In the genomic region with DNA sequence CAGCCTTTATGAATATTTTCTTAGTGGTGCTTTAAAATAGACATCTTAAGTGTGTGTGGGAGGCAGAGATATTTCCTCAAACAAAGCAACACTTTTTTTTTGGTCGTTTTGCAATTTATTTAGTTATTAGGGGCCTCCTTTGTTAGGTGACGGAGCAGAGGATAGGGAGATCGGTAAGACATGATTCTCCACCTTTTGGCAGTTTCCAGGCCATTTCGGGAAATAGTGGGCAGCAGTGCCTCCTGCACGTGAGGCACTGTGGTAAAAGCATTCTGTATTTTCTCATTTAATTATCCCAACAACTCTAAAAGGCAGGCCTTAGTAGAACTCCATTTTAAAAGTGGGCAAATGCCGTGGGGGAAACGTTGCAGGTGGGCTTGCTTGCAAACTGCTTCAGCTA, we compare ENCODE assay signal across 15 cellular contexts. TPM values are rescaled to one million over a fixed set of nuclear protein-coding genes. Genes with fewer than 3 reads are reported as not detected.
DNase-seq lines count a peak whose midpoint lies in the region; ATAC-seq and TF ChIP-seq lines count a peak whose summit lies in the region.
"Had no signal": no experiment of that assay in that cellular context is flagged by ENCODE, and none has a peak within 500 bp of the region (broad histone marks: within the 10 kb centered on the region; RNA-seq: fewer than 3 reads in every experiment).

No MANE protein-coding gene starts in this region.

- H3K27me3 ChIP-seq in right lobe of liver: no peaks in the 10 kb centered on the region
- peaks cover 0 to 8% (median 2%) of the 10 kb centered on the region in 4 donors for H3K27me3 ChIP-seq in upper lobe of left lung

- WGBS in right lobe of liver (ENCODE audit: insufficient coverage, low coverage, low lambda C conversion rate, missing lambda C conversion rate): 17% methylated on average over 7 of the region's 7 CpGs
- WGBS in upper lobe of left lung, 2 donors: 48 to 57% methylated on average over 7 of the region's 7 CpGs

- TF ChIP-seq CTCF in right lobe of liver (IDR thresholded peaks at IDR 0.05) (peak in 2 of 4 donors; percentile 8 to 9), upper lobe of left lung (IDR thresholded peaks at IDR 0.05) (no peak)

- H3K4me1 ChIP-seq in right lobe of liver: peaks cover 0 to 47% (median 6%) of the 10 kb centered on the region in 4 donors
- peaks cover 13 to 60% (median 33%) of the 10 kb centered on the region in 4 donors for H3K4me1 ChIP-seq in upper lobe of left lung

- no peaks in the 10 kb centered on the region for H3K4me1 Mint-ChIP-seq in activated naive CD4-positive, alpha-beta T cell treated with anti-CD3 and anti-CD28 coated beads, Interleukin-2, amount 50 U/mL, for 24 hours
- no peaks in the 10 kb centered on the region for H3K4me1 Mint-ChIP-seq in activated T-helper 17 cell treated with anti-CD3 and anti-CD28 coated beads, Interleukin-2, amount 50 U/mL, for 72 hours

- H3K36me3 Mint-ChIP-seq in activated naive CD4-positive, alpha-beta T cell treated with anti-CD3 and anti-CD28 coated beads, Interleukin-2, amount 50 U/mL, for 24 hours: no peaks in the 10 kb centered on the region
- H3K36me3 Mint-ChIP-seq in activated T-helper 17 cell treated with anti-CD3 and anti-CD28 coated beads, Interleukin-2, amount 50 U/mL, for 72 hours (ENCODE audit: low read depth): no peaks in the 10 kb centered on the region

- H3K27me3 Mint-ChIP-seq in activated naive CD4-positive, alpha-beta T cell treated with anti-CD3 and anti-CD28 coated beads, Interleukin-2, amount 50 U/mL, for 24 hours: peaks cover 44% of the 10 kb centered on the region
- H3K27me3 Mint-ChIP-seq in activated T-helper 17 cell treated with anti-CD3 and anti-CD28 coated beads, Interleukin-2, amount 50 U/mL, for 72 hours: peaks cover 34% of the 10 kb centered on the region

- H3K27ac ChIP-seq in right lobe of liver (peak overlapping the region; percentile 88 to 100 (median 97)), upper lobe of left lung (peak overlapping the region; percentile 90 to 96 (median 92))
- H3K27ac ChIP-seq: thoracic aorta had no signal

- TF ChIP-seq POLR2A in right lobe of liver (IDR thresholded peaks at IDR 0.05) (no peak), upper lobe of left lung (IDR thresholded peaks at IDR 0.05) (no peak)

- no peaks in the 10 kb centered on the region for H3K9me3 Mint-ChIP-seq in activated naive CD4-positive, alpha-beta T cell treated with anti-CD3 and anti-CD28 coated beads, Interleukin-2, amount 50 U/mL, for 24 hours
- no peaks in the 10 kb centered on the region for H3K9me3 Mint-ChIP-seq in activated T-helper 17 cell treated with anti-CD3 and anti-CD28 coated beads, Interleukin-2, amount 50 U/mL, for 72 hours
- H3K9me3 Mint-ChIP-seq: effector memory CD8-positive, alpha-beta T cell; T-helper 1 cell treated with Interleukin-12 subunit alpha and Interleukin-12 subunit beta and Interleukin-4 antibody, amounts not matched to agents 30 μg/mL and 1 μg/mL, for 36 hours had no signal

- H3K4me3 ChIP-seq in right lobe of liver (peak overlapping the region; percentile 70 to 83 (median 76)), upper lobe of left lung (peak overlapping the region in 3 of 4 donors; percentile 66 to 93 (median 75))

- DNase-seq in activated naive CD4-positive, alpha-beta T cell treated with Interleukin-2 at 50 U/mL for 16 hours: no peak
- DNase-seq in right lobe of liver (no peak), upper lobe of left lung (no peak), AG08396 (ENCODE audit: low spot score) (no peak), HuH-7 (ENCODE audit: low spot score) (no peak)
- DNase-seq: anterior cingulate cortex; effector memory CD8-positive, alpha-beta T cell; heart left ventricle; KBM-7; NCI-H2107 had no signal

- H3K36me3 ChIP-seq in right lobe of liver (no peaks in the 10 kb centered on the region), upper lobe of left lung (no peaks in the 10 kb centered on the region)
- H3K36me3 ChIP-seq: heart left ventricle, thoracic aorta had no signal

- H3K27ac Mint-ChIP-seq in activated naive CD4-positive, alpha-beta T cell treated with anti-CD3 and anti-CD28 coated beads, Interleukin-2, amount 50 U/mL, for 24 hours: no peak overlapping the region
- no peak overlapping the region for H3K27ac Mint-ChIP-seq in activated T-helper 17 cell treated with anti-CD3 and anti-CD28 coated beads, Interleukin-2, amount 50 U/mL, for 72 hours
- H3K27ac Mint-ChIP-seq: effector memory CD8-positive, alpha-beta T cell; T-helper 1 cell treated with Interleukin-12 subunit alpha and Interleukin-12 subunit beta and Interleukin-4 antibody, amounts not matched to agents 30 μg/mL and 1 μg/mL, for 36 hours had no signal

- H3K4me3 Mint-ChIP-seq in activated naive CD4-positive, alpha-beta T cell treated with anti-CD3 and anti-CD28 coated beads, Interleukin-2, amount 50 U/mL, for 24 hours: peak overlapping the region; percentile 49
- H3K4me3 Mint-ChIP-seq in activated T-helper 17 cell treated with anti-CD3 and anti-CD28 coated beads, Interleukin-2, amount 50 U/mL, for 72 hours: peak overlapping the region; percentile 19
- H3K4me3 Mint-ChIP-seq: effector memory CD8-positive, alpha-beta T cell; T-helper 1 cell treated with Interleukin-12 subunit alpha and Interleukin-12 subunit beta and Interleukin-4 antibody, amounts not matched to agents 30 μg/mL and 1 μg/mL, for 36 hours had no signal

- intact Hi-C loops in right lobe of liver (cut with DNase I): no loop called here

- H3K9me3 ChIP-seq in right lobe of liver: no peaks in the 10 kb centered on the region
- H3K9me3 ChIP-seq in upper lobe of left lung: no peaks in the 10 kb centered on the region
- H3K9me3 ChIP-seq: heart left ventricle, thoracic aorta had no signal

- TF ChIP-seq EP300 in upper lobe of left lung (IDR thresholded peaks at IDR 0.05): no peak

- no peak for ATAC-seq in activated T-helper 17 cell treated with anti-CD3 and anti-CD28 coated beads, Interleukin-2, amount 50 U/mL, for 72 hours (replicated peaks)
- ATAC-seq in right lobe of liver (no peak), upper lobe of left lung (ENCODE audit: low FRiP score in 2 of 2) (no peak), GM18867 (IDR thresholded peaks at IDR 0.05; ENCODE audit: unreplicated experiment) (no peak)
- ATAC-seq: effector memory CD8-positive, alpha-beta T cell had no signal

RNA-seq across cellular contexts. Expression of gene OCLN, which starts 1.9 kb away (rescaled TPM):
- 1 to 10 TPM in 1 of 2 donors, under 1 TPM in 1; 0.76 to 4.4 TPM for total RNA-seq in activated T-helper 17 cell treated with anti-CD3 and anti-CD28 coated beads, Interleukin-2, amount 50 U/mL, for 72 hours
- total RNA-seq in right lobe of liver: 10 to 100 TPM; 28.5 to 73.9 (median 50.8) TPM
- total RNA-seq in upper lobe of left lung: 100 to 1,000 TPM in 3 of 6 donors, 10 to 100 TPM in 3; 66.4 to 277 (median 109) TPM

Comparison
In these comparisons a context has a peak if more than half of its experiments do, and no peak if none do; other contexts are left out.
1. RNA of gene OCLN, which starts 1.9 kb away (total RNA-seq): 66.4 to 277 TPM in upper lobe of left lung and 28.5 to 73.9 TPM in right lobe of liver; 0.76 to 4.4 TPM in activated T-helper 17 cell treated with anti-CD3 and anti-CD28 coated beads, Interleukin-2, amount 50 U/mL, for 72 hours; every median in the first group is over 4 times any median in the second.